28 cellular contexts compared by ENCODE assay signal in genomic region chr1:100624886-100625430, GRCh38.
A peak's percentile ranks its signal among the peaks of the same experiment; 100 is the strongest.
DNase-seq lines count a peak whose midpoint lies in the region; ATAC-seq and TF ChIP-seq lines count a peak whose summit lies in the region.
"Had no signal": no experiment of that assay in that cellular context is flagged by ENCODE, and none has a peak within 500 bp of the region (broad histone marks: within the 10 kb centered on the region; RNA-seq: fewer than 3 reads in every experiment).

No MANE protein-coding gene starts in this region.

- CTCF ChIA-PET in PC-3 (lab: Charles Lee) = no interaction called here
- CTCF ChIA-PET in CD8-positive, alpha-beta T cell (lab: Charles Lee) = no interaction called here

- H3K36me3 ChIP-seq in PC-3 (ENCODE audit: low read depth, low read length) (no peaks in the 10 kb centered on the region), duodenal mucosa (ENCODE audit: control insufficient read depth in 1 of 2, insufficient read depth in 2 of 2, low read length in 2 of 2) (no peaks in the 10 kb centered on the region)
- H3K36me3 ChIP-seq in CD8-positive, alpha-beta T cell (ENCODE audit: insufficient read depth, low read length) = no peaks in the 10 kb centered on the region
- H3K36me3 ChIP-seq: ascending aorta, esophagus squamous epithelium, Peyer's patch, sigmoid colon had no signal

- no peaks in the 10 kb centered on the region for H3K9me2 ChIP-seq in PC-3 (replicated peaks; ENCODE audit: low read length)

- H4K20me1 ChIP-seq in PC-3 (ENCODE audit: low read length) = no peaks in the 10 kb centered on the region

- H3K4me3 ChIP-seq in PC-3 (ENCODE audit: low read length) (no peak overlapping the region), duodenal mucosa (ENCODE audit: low read depth in 1 of 2, low read length in 2 of 2) (no peak overlapping the region)
- H3K4me3 ChIP-seq in CD8-positive, alpha-beta T cell (ENCODE audit: low read depth, low read length) = no peak overlapping the region
- H3K4me3 ChIP-seq: ascending aorta, esophagus squamous epithelium, Peyer's patch, sigmoid colon had no signal

- peak overlapping the region; percentile 95 for H3K27ac ChIP-seq in PC-3 (ENCODE audit: low read length)
- peak overlapping the region; percentile 3 for H3K27ac ChIP-seq in duodenal mucosa (ENCODE audit: low read depth, low read length)
- H3K27ac ChIP-seq in CD8-positive, alpha-beta T cell (ENCODE audit: low read depth, low read length) = no peak overlapping the region
- H3K27ac ChIP-seq: ascending aorta, esophagus squamous epithelium, Peyer's patch, sigmoid colon, VCaP had no signal

- H3K4me3 Mint-ChIP-seq in nephron = no peak overlapping the region
- H3K4me3 Mint-ChIP-seq in CD8-positive, alpha-beta T cell = no peak overlapping the region
- H3K4me3 Mint-ChIP-seq: activated CD4-positive, alpha-beta T cell treated with anti-CD3 and anti-CD28 coated beads, Interleukin-2, amount 10 ng/mL, durations not matched to agents 24 days and 14 days; activated CD8-positive, alpha-beta memory T cell treated with anti-CD3 and anti-CD28 coated beads, Interleukin-2, amount 10 ng/mL, durations not matched to agents 7 days and 5 days; activated naive CD4-positive, alpha-beta T cell treated with anti-CD3 and anti-CD28 coated beads, Interleukin-2, amount 10 ng/mL, durations not matched to agents 7 days and 5 days; HFFc6; natural killer cell; T-helper 17 cell had no signal

- H3K4me1 ChIP-seq in PC-3 (ENCODE audit: insufficient read depth, low read length) (peaks cover 85% of the 10 kb centered on the region), duodenal mucosa (ENCODE audit: control insufficient read depth in 1 of 2, insufficient read depth in 2 of 2, low read length in 2 of 2) (no peaks in the 10 kb centered on the region)
- no peaks in the 10 kb centered on the region for H3K4me1 ChIP-seq in CD8-positive, alpha-beta T cell (ENCODE audit: insufficient read depth, low read length)
- H3K4me1 ChIP-seq: Peyer's patch had no signal

- peaks cover 3% of the 10 kb centered on the region for H3K27me3 Mint-ChIP-seq in nephron (ENCODE audit: low read depth)
- H3K27me3 Mint-ChIP-seq in CD8-positive, alpha-beta T cell (ENCODE audit: low read depth) = no peaks in the 10 kb centered on the region
- H3K27me3 Mint-ChIP-seq: activated CD4-positive, alpha-beta T cell treated with anti-CD3 and anti-CD28 coated beads, Interleukin-2, amount 10 ng/mL, durations not matched to agents 24 days and 14 days; activated naive CD4-positive, alpha-beta T cell treated with anti-CD3 and anti-CD28 coated beads, Interleukin-2, amount 10 ng/mL, durations not matched to agents 7 days and 5 days had no signal

- no peak overlapping the region for H2AFZ ChIP-seq in PC-3 (ENCODE audit: low read length)

- POLR2A ChIA-PET in PC-3 (lab: Charles Lee; ENCODE audit: unreplicated experiment) = no interaction called here
- POLR2A ChIA-PET in CD8-positive, alpha-beta T cell (lab: Charles Lee) = no interaction called here

- no peak overlapping the region for H3K9ac ChIP-seq in PC-3 (ENCODE audit: low read length)
- no peak overlapping the region for H3K9ac ChIP-seq in duodenal mucosa (ENCODE audit: low read depth in 1 of 2, low read length in 2 of 2)

- no peaks in the 10 kb centered on the region for H3K36me3 Mint-ChIP-seq in nephron (ENCODE audit: low read depth)
- H3K36me3 Mint-ChIP-seq in CD8-positive, alpha-beta T cell = no peaks in the 10 kb centered on the region
- H3K36me3 Mint-ChIP-seq: activated CD8-positive, alpha-beta memory T cell treated with anti-CD3 and anti-CD28 coated beads, Interleukin-2, amount 10 ng/mL, durations not matched to agents 7 days and 5 days; activated naive CD4-positive, alpha-beta T cell treated with anti-CD3 and anti-CD28 coated beads, Interleukin-2, amount 10 ng/mL, durations not matched to agents 7 days and 5 days; natural killer cell had no signal

- H3K9me3 Mint-ChIP-seq in nephron = no peaks in the 10 kb centered on the region
- no peaks in the 10 kb centered on the region for H3K9me3 Mint-ChIP-seq in CD8-positive, alpha-beta T cell
- H3K9me3 Mint-ChIP-seq: activated CD4-positive, alpha-beta T cell treated with anti-CD3 and anti-CD28 coated beads, Interleukin-2, amount 10 ng/mL, durations not matched to agents 24 days and 14 days; activated naive CD4-positive, alpha-beta T cell treated with anti-CD3 and anti-CD28 coated beads, Interleukin-2, amount 10 ng/mL, durations not matched to agents 7 days and 5 days; natural killer cell had no signal

- no TSS peak for BruUV-seq in PC-3 (replicated peaks; lab: Mats Ljungman, UMichigan)

- no peak overlapping the region for H3K4me2 ChIP-seq in PC-3 (ENCODE audit: low read length)

- H3K27me3 ChIP-seq in PC-3 (ENCODE audit: low read length) (no peaks in the 10 kb centered on the region), duodenal mucosa (ENCODE audit: control insufficient read depth in 1 of 2, insufficient read depth in 2 of 2, low read length in 2 of 2) (no peaks in the 10 kb centered on the region)
- H3K27me3 ChIP-seq in CD8-positive, alpha-beta T cell (ENCODE audit: insufficient read depth, low read length) = no peaks in the 10 kb centered on the region
- H3K27me3 ChIP-seq: ascending aorta, esophagus squamous epithelium, Peyer's patch, sigmoid colon had no signal

- intact Hi-C loops in PC-3 (cut with micrococcal nuclease) = no loop called here
- intact Hi-C loops in CD8-positive, alpha-beta T cell (cut with DNase I, micrococcal nuclease) = no loop called here

- TF ChIP-seq CTCF in PC-3 (conservative IDR thresholded peaks at IDR 0.05; ENCODE audit: low read depth, low read length) (no peak), nephron (IDR thresholded peaks at IDR 0.05; ENCODE audit: unreplicated experiment in 3 of 3) (no peak)
- TF ChIP-seq CTCF in CD8-positive, alpha-beta T cell (IDR thresholded peaks at IDR 0.05) = no peak

- H3K27ac Mint-ChIP-seq in nephron = peak overlapping the region; percentile 2 to 85 (median 35)
- H3K27ac Mint-ChIP-seq in CD8-positive, alpha-beta T cell = no peak overlapping the region
- H3K27ac Mint-ChIP-seq: activated CD4-positive, alpha-beta T cell treated with anti-CD3 and anti-CD28 coated beads, Interleukin-2, amount 10 ng/mL, durations not matched to agents 24 days and 14 days; activated CD8-positive, alpha-beta memory T cell treated with anti-CD3 and anti-CD28 coated beads, Interleukin-2, amount 10 ng/mL, durations not matched to agents 7 days and 5 days; activated naive CD4-positive, alpha-beta T cell treated with anti-CD3 and anti-CD28 coated beads, Interleukin-2, amount 10 ng/mL, durations not matched to agents 7 days and 5 days; HFFc6; natural killer cell; T-helper 17 cell had no signal

- peak; percentile 82 for DNase-seq in Daoy (ENCODE audit: low read depth)
- no peak for DNase-seq in PC-3
- DNase-seq in stimulated activated naive CD4-positive, alpha-beta T cell (lab: John Stamatoyannopoulos, UW) = no peak
- DNase-seq in CD8-positive, alpha-beta T cell = no peak
- DNase-seq in SK-N-DZ (ENCODE audit: low spot score) = no peak
- DNase-seq: activated CD4-positive, alpha-beta T cell treated with anti-CD3 and anti-CD28 coated beads, Interleukin-2, amount 10 ng/mL, durations not matched to agents 24 days and 14 days; activated CD8-positive, alpha-beta memory T cell treated with anti-CD3 and anti-CD28 coated beads, Interleukin-2, amount 10 ng/mL, durations not matched to agents 7 days and 5 days; activated naive CD4-positive, alpha-beta T cell treated with anti-CD3 and anti-CD28 coated beads, Interleukin-2, amount 10 ng/mL, durations not matched to agents 7 days and 5 days; DMS153; effector memory CD4-positive, alpha-beta T cell; esophagus squamous epithelium; HFFc6; left ventricle myocardium superior; midbrain; natural killer cell; NCI-H1105; NCI-H2029; NCI-H446; NK-92 treated with Interleukin-12 subunit alpha and Interleukin-12 subunit beta, amount 100 ng/mL, for 24 hours; Peyer's patch; sigmoid colon; substantia nigra; T-helper 17 cell had no signal

- peaks cover 47% of the 10 kb centered on the region for H3K4me1 Mint-ChIP-seq in nephron
- H3K4me1 Mint-ChIP-seq in CD8-positive, alpha-beta T cell (ENCODE audit: low read depth) = no peaks in the 10 kb centered on the region
- H3K4me1 Mint-ChIP-seq: activated naive CD4-positive, alpha-beta T cell treated with anti-CD3 and anti-CD28 coated beads, Interleukin-2, amount 10 ng/mL, durations not matched to agents 7 days and 5 days; natural killer cell had no signal

- no peaks in the 10 kb centered on the region for H3K79me2 ChIP-seq in PC-3 (ENCODE audit: low read length)

- H3K9me3 ChIP-seq in PC-3 (ENCODE audit: low read length) (no peaks in the 10 kb centered on the region), duodenal mucosa (ENCODE audit: control insufficient read depth in 1 of 2, low read length in 2 of 2) (no peaks in the 10 kb centered on the region)
- H3K9me3 ChIP-seq in CD8-positive, alpha-beta T cell (ENCODE audit: low read length) = no peaks in the 10 kb centered on the region
- H3K9me3 ChIP-seq: ascending aorta, esophagus squamous epithelium, Peyer's patch, sigmoid colon had no signal

- peaks cover 16% of the 10 kb centered on the region for H3F3A ChIP-seq in PC-3 (ENCODE audit: low read length, unreplicated experiment)

- ATAC-seq in PC-3 = no peak
- no peak for ATAC-seq in CD8-positive, alpha-beta T cell
- no peak for ATAC-seq in GM19395 (IDR thresholded peaks at IDR 0.05; ENCODE audit: unreplicated experiment)
- ATAC-seq: activated CD8-positive, alpha-beta memory T cell treated with anti-CD3 and anti-CD28 coated beads, Interleukin-2, amount 10 ng/mL, durations not matched to agents 7 days and 5 days; left ventricle myocardium superior; natural killer cell; T-helper 17 cell had no signal
